In the genomic region with DNA sequence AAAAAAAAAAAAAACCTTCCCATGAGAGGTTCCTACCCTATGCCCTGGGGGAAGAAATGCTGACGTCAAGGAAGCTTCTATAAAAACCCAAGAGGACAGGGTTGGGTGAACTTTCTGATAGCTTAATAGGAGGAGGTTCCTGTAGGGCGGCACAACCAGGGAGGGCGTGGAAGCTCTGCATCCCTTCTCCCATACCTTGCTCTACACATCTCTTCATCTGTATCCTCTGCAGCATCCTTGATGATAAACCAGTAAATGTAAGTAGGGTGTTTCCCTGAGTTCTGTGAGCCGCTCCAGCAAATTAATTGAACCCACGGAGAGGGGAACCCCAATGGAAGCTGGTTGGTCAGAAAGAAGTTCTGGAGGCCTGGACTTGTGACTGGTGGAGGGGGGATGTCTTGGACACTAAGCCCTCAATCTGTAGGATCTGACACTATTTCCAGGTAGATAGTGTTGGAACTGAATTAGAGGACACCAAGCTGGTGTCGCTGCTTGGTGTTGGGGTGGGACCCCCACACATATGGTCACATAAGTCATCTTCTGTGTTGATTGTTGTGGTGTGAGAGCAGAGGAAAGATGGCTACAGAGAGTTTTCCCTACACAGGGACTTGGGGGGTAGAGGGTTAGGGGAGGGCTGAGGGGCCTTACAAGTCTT, we compare ENCODE assay signal across 9 cellular contexts.
DNase-seq lines count a peak whose midpoint lies in the region; ATAC-seq and TF ChIP-seq lines count a peak whose summit lies in the region.
"Had no signal": no experiment of that assay in that cellular context is flagged by ENCODE, and none has a peak within 500 bp of the region (broad histone marks: within the 10 kb centered on the region; RNA-seq: fewer than 3 reads in every experiment).

No MANE protein-coding gene starts in this region.

- CTCF ChIA-PET in activated CD8-positive, alpha-beta T cell treated with anti-CD3 and anti-CD28 coated beads, Interleukin-2, amount 10 ng/mL, durations not matched to agents 7 days and 5 days (lab: Charles Lee) = no interaction called here
- CTCF ChIA-PET in HEK293T (lab: Yijun Ruan, JAX) = no interaction called here

- peak overlapping the region in 1 of 4 donors; percentile 70 for H3K4me3 Mint-ChIP-seq in CD4-positive, CD25-positive, alpha-beta regulatory T cell
- H3K4me3 Mint-ChIP-seq in activated CD8-positive, alpha-beta T cell treated with anti-CD3 and anti-CD28 coated beads, Interleukin-2, amount 10 ng/mL, durations not matched to agents 7 days and 5 days = no peak overlapping the region

- no peaks in the 10 kb centered on the region for H3K27me3 ChIP-seq in CD4-positive, CD25-positive, alpha-beta regulatory T cell (ENCODE audit: control insufficient read depth, insufficient read depth, low read length)
- H3K27me3 ChIP-seq: heart left ventricle had no signal

- H3K27ac Mint-ChIP-seq in CD4-positive, CD25-positive, alpha-beta regulatory T cell = peak overlapping the region; percentile 72 to 96 (median 83)
- peak overlapping the region; percentile 47 for H3K27ac Mint-ChIP-seq in activated CD8-positive, alpha-beta T cell treated with anti-CD3 and anti-CD28 coated beads, Interleukin-2, amount 10 ng/mL, durations not matched to agents 7 days and 5 days

- peak overlapping the region; percentile 83 for H3K27ac ChIP-seq in CD4-positive, CD25-positive, alpha-beta regulatory T cell (ENCODE audit: insufficient read depth, low read length, poor library complexity, severe bottlenecking)
- H3K27ac ChIP-seq: heart left ventricle had no signal

- H3K4me1 ChIP-seq in CD4-positive, CD25-positive, alpha-beta regulatory T cell (ENCODE audit: control insufficient read depth, insufficient read depth, low read length, poor library complexity, severe bottlenecking) = peaks cover 46% of the 10 kb centered on the region

- no peak overlapping the region for H3K4me3 ChIP-seq in CD4-positive, CD25-positive, alpha-beta regulatory T cell (ENCODE audit: low read depth, low read length)
- H3K4me3 ChIP-seq: heart left ventricle had no signal

- peaks cover 23 to 78% (median 45%) of the 10 kb centered on the region in 4 donors for H3K4me1 Mint-ChIP-seq in CD4-positive, CD25-positive, alpha-beta regulatory T cell
- H3K4me1 Mint-ChIP-seq in activated CD8-positive, alpha-beta T cell treated with anti-CD3 and anti-CD28 coated beads, Interleukin-2, amount 10 ng/mL, durations not matched to agents 7 days and 5 days (ENCODE audit: low read depth) = peaks cover 52% of the 10 kb centered on the region

- H3K36me3 ChIP-seq in CD4-positive, CD25-positive, alpha-beta regulatory T cell (ENCODE audit: control insufficient read depth, insufficient read depth, low read length) = peaks cover 8% of the 10 kb centered on the region
- H3K36me3 ChIP-seq: heart left ventricle had no signal

- no peak for ATAC-seq in CD4-positive, CD25-positive, alpha-beta regulatory T cell (ENCODE audit: low read depth in 2 of 2)
- ATAC-seq in HG02884 (IDR thresholded peaks at IDR 0.05; ENCODE audit: unreplicated experiment) = peak; percentile 39
- no peak for ATAC-seq in activated CD8-positive, alpha-beta T cell treated with anti-CD3 and anti-CD28 coated beads, Interleukin-2, amount 10 ng/mL, durations not matched to agents 7 days and 5 days
- no peak for ATAC-seq in HG03469 (IDR thresholded peaks at IDR 0.05; ENCODE audit: unreplicated experiment)
- ATAC-seq: heart left ventricle had no signal

- peaks cover 36% of the 10 kb centered on the region for H3K36me3 Mint-ChIP-seq in CD4-positive, CD25-positive, alpha-beta regulatory T cell
- H3K36me3 Mint-ChIP-seq in activated CD8-positive, alpha-beta T cell treated with anti-CD3 and anti-CD28 coated beads, Interleukin-2, amount 10 ng/mL, durations not matched to agents 7 days and 5 days (ENCODE audit: low read depth) = peaks cover 36% of the 10 kb centered on the region

- POLR2A ChIA-PET in activated CD8-positive, alpha-beta T cell treated with anti-CD3 and anti-CD28 coated beads, Interleukin-2, amount 10 ng/mL, durations not matched to agents 7 days and 5 days (lab: Charles Lee) = interaction anchor here (0.5 to 0.9 kb wide), 2 partner anchors 22 to 63 kb away, joined by 3 read pairs; no protein-coding TSS in a partner anchor
- POLR2A ChIA-PET in HEK293T (lab: Yijun Ruan, JAX) = no interaction called here

- peak; percentile 67 for TF ChIP-seq POLR2A in GM18526 (IDR thresholded peaks at IDR 0.05; ENCODE audit: extremely low read depth, insufficient read length)

- no peaks in the 10 kb centered on the region for H3K27me3 Mint-ChIP-seq in CD4-positive, CD25-positive, alpha-beta regulatory T cell
- H3K27me3 Mint-ChIP-seq in activated CD8-positive, alpha-beta T cell treated with anti-CD3 and anti-CD28 coated beads, Interleukin-2, amount 10 ng/mL, durations not matched to agents 7 days and 5 days (ENCODE audit: low read depth) = no peaks in the 10 kb centered on the region

- H3K9me3 ChIP-seq in CD4-positive, CD25-positive, alpha-beta regulatory T cell (ENCODE audit: control insufficient read depth in 2 of 2, low read length in 2 of 2) = no peaks in the 10 kb centered on the region

- peaks cover 0 to 2% (median 0%) of the 10 kb centered on the region in 7 donors for H3K9me3 Mint-ChIP-seq in CD4-positive, CD25-positive, alpha-beta regulatory T cell
- no peaks in the 10 kb centered on the region for H3K9me3 Mint-ChIP-seq in activated CD8-positive, alpha-beta T cell treated with anti-CD3 and anti-CD28 coated beads, Interleukin-2, amount 10 ng/mL, durations not matched to agents 7 days and 5 days (ENCODE audit: insufficient read depth)

- DNase-seq in CD4-positive, CD25-positive, alpha-beta regulatory T cell = no peak
- DNase-seq in activated CD8-positive, alpha-beta T cell treated with anti-CD3 and anti-CD28 coated beads, Interleukin-2, amount 10 ng/mL, durations not matched to agents 7 days and 5 days = no peak
- DNase-seq in HEK293T (ENCODE audit: extremely low spot score) = no peak
- DNase-seq in NOMO-1 treated with dmso at 0.1 percent for 144 hours (lab: John Stamatoyannopoulos, UW; ENCODE audit: unreplicated experiment) = no peak
- no peak for DNase-seq in D341Med (ENCODE audit: low spot score)
- DNase-seq: heart left ventricle had no signal

TF ChIP-seq in HEK293T, 16 proteins besides CTCF, POLR2A, EP300 and RAD21:
- TF ChIP-seq BHLHE40 (IDR thresholded peaks at IDR 0.05; ENCODE audit: borderline replicate concordance) (no peak), ZNF384 (IDR thresholded peaks at IDR 0.05) (no peak), CTBP1 (IDR thresholded peaks at IDR 0.05; ENCODE audit: borderline replicate concordance) (no peak), L3MBTL2 (conservative IDR thresholded peaks at IDR 0.05) (no peak), ARNT (IDR thresholded peaks at IDR 0.05) (no peak), NFRKB (IDR thresholded peaks at IDR 0.05) (no peak), FOXM1 (IDR thresholded peaks at IDR 0.05; ENCODE audit: borderline replicate concordance) (no peak), TARDBP (IDR thresholded peaks at IDR 0.05) (no peak), FOXK2 (IDR thresholded peaks at IDR 0.05) (no peak), SP1 (IDR thresholded peaks at IDR 0.05) (no peak), HDGF (IDR thresholded peaks at IDR 0.05; ENCODE audit: borderline replicate concordance) (no peak), SUZ12 (IDR thresholded peaks at IDR 0.05) (no peak), FOXA1 (IDR thresholded peaks at IDR 0.05) (no peak), LEF1 (IDR thresholded peaks at IDR 0.05; ENCODE audit: borderline replicate concordance) (no peak), ELF4 (IDR thresholded peaks at IDR 0.05) (no peak)
- TF ChIP-seq, protein P1, sequence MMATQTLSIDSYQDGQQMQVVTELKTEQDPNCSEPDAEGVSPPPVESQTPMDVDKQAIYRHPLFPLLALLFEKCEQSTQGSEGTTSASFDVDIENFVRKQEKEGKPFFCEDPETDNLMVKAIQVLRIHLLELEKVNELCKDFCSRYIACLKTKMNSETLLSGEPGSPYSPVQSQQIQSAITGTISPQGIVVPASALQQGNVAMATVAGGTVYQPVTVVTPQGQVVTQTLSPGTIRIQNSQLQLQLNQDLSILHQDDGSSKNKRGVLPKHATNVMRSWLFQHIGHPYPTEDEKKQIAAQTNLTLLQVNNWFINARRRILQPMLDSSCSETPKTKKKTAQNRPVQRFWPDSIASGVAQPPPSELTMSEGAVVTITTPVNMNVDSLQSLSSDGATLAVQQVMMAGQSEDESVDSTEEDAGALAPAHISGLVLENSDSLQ (IDR thresholded peaks at IDR 0.05) = no peak
